10 cellular contexts compared by ENCODE assay signal in genomic region chr12:98513379-98514318, GRCh38. TPM values are rescaled to one million over a fixed set of nuclear protein-coding genes. Genes with fewer than 3 reads are reported as not detected.
A peak's percentile ranks its signal among the peaks of the same experiment; 100 is the strongest.
DNase-seq lines count a peak whose midpoint lies in the region; ATAC-seq, FAIRE-seq and TF ChIP-seq lines count a peak whose summit lies in the region.
"Had no signal": no experiment of that assay in that cellular context is flagged by ENCODE, and none has a peak within 500 bp of the region (broad histone marks: within the 10 kb centered on the region; RNA-seq: fewer than 3 reads in every experiment).

No MANE protein-coding gene starts in this region.

- H3K27me3 Mint-ChIP-seq in stimulated activated naive CD8-positive, alpha-beta T cell treated with anti-CD3 and anti-CD28 coated beads, Interleukin-15, Interleukin-2, amounts not matched to agents 100 ng/mL and 50 ng/mL, for 24 hours: no peaks in the 10 kb centered on the region

- H3K27me3 ChIP-seq in WERI-Rb-1 (ENCODE audit: insufficient read depth, low read depth, severe bottlenecking) (no peaks in the 10 kb centered on the region), HepG2 (ENCODE audit: control insufficient read depth in 1 of 2, insufficient read depth in 2 of 2, low read length in 2 of 2) (no peaks in the 10 kb centered on the region; a peak in 1 of 5 replicates)

- H3K9me3 ChIP-seq in WERI-Rb-1 (ENCODE audit: severe bottlenecking) (no peaks in the 10 kb centered on the region), HepG2 (ENCODE audit: low read length) (no peaks in the 10 kb centered on the region)

- TF ChIP-seq POLR2A in HepG2 (IDR thresholded peaks at IDR 0.05; ENCODE audit: insufficient read depth in 1 of 2, low read depth in 2 of 2, low read length in 2 of 2): no peak

- H3K4me3 ChIP-seq in WERI-Rb-1 (ENCODE audit: low read depth, low read length) (peak overlapping the region; percentile 99), HepG2 (replicated peaks in 1 of 3; ENCODE audit: insufficient read depth in 1 of 3, low read depth in 2 of 3, low read length in 3 of 3) (peak overlapping the region in 2 of 3 experiments; percentile 82 to 94; a peak in 1 of 6 replicates)

- no peak for TF ChIP-seq RAD21 in HepG2 (CRISPR knock-in tag; IDR thresholded peaks at IDR 0.05)

- peaks cover 31% of the 10 kb centered on the region for H3K36me3 Mint-ChIP-seq in stimulated activated naive CD8-positive, alpha-beta T cell treated with anti-CD3 and anti-CD28 coated beads, Interleukin-15, Interleukin-2, amounts not matched to agents 100 ng/mL and 50 ng/mL, for 24 hours (ENCODE audit: low read depth)

- H3K9ac ChIP-seq in HepG2 (ENCODE audit: insufficient read depth, low read depth, low read length): peak overlapping the region; percentile 94; the same call in 1 of the 2 replicates

- peaks cover 27% of the 10 kb centered on the region for H3K36me3 ChIP-seq in WERI-Rb-1
- H3K36me3 ChIP-seq in HepG2 (replicated peaks in 1 of 2; ENCODE audit: control insufficient read depth in 1 of 2, insufficient read depth in 2 of 2, low read length in 2 of 2): no peaks in the 10 kb centered on the region

- H3K4me2 ChIP-seq in HepG2 (ENCODE audit: low read depth, low read length): peak overlapping the region; percentile 79

- in situ Hi-C loops in HepG2 (cut with HindIII; ENCODE audit: extremely low pct_ligation_motif_present, low pct_unique_long_range_greater_than_20kb) (no loop called here), ACHN (cut with HindIII; ENCODE audit: low pct_ligation_motif_present, low pct_unique_long_range_greater_than_20kb, low sequenced_read_pairs) (no loop called here)

- H3K4me1 Mint-ChIP-seq in stimulated activated naive CD8-positive, alpha-beta T cell treated with anti-CD3 and anti-CD28 coated beads, Interleukin-15, Interleukin-2, amounts not matched to agents 100 ng/mL and 50 ng/mL, for 24 hours (ENCODE audit: low read depth): peaks cover 25% of the 10 kb centered on the region

- intact Hi-C loops in HepG2 (cut with micrococcal nuclease; ENCODE audit: unreplicated experiment): no loop called here

- no peaks in the 10 kb centered on the region for H3K9me3 Mint-ChIP-seq in stimulated activated naive CD8-positive, alpha-beta T cell treated with anti-CD3 and anti-CD28 coated beads, Interleukin-15, Interleukin-2, amounts not matched to agents 100 ng/mL and 50 ng/mL, for 24 hours

- 94% methylated on average over 8 of the region's 8 CpGs for WGBS in HepG2 (ENCODE audit: low lambda C conversion rate)

- peaks cover 14% of the 10 kb centered on the region for H4K20me1 ChIP-seq in HepG2 (ENCODE audit: insufficient read depth, low read length)

- TF ChIP-seq CTCF in WERI-Rb-1 (IDR thresholded peaks at IDR 0.05; ENCODE audit: low read depth, low read length) (no peak), HepG2 (CRISPR knock-in tag; IDR thresholded peaks at IDR 0.05) (no peak)

- H2AFZ ChIP-seq in HepG2 (ENCODE audit: low read length): no peak overlapping the region

- peaks cover 39% of the 10 kb centered on the region for H3K79me2 ChIP-seq in HepG2 (ENCODE audit: insufficient read depth, low read length)

- ATAC-seq in stimulated activated naive CD8-positive, alpha-beta T cell treated with anti-CD3 and anti-CD28 coated beads, Interleukin-15, Interleukin-2, amounts not matched to agents 100 U/mL and 50 U/mL, for 24 hours: no peak
- ATAC-seq in HepG2: no peak

- BruUV-seq in HepG2 (replicated peaks; lab: Mats Ljungman, UMichigan): no TSS peak

- CTCF ChIA-PET in HepG2 (lab: Yijun Ruan, JAX; ENCODE audit: low intra/inter-chr PET ratio, low total read pairs): no interaction called here

- H3K4me3 Mint-ChIP-seq in stimulated activated naive CD8-positive, alpha-beta T cell treated with anti-CD3 and anti-CD28 coated beads, Interleukin-15, Interleukin-2, amounts not matched to agents 100 ng/mL and 50 ng/mL, for 24 hours: peak overlapping the region; percentile 97

- peaks cover 30% of the 10 kb centered on the region for H3K4me1 ChIP-seq in HepG2 (ENCODE audit: insufficient read depth, low read length)

- POLR2A ChIA-PET in HepG2 (lab: Yijun Ruan, JAX): interaction anchor here (1.0 to 3.1 kb wide), 3 partner anchors 13 to 22 kb away, joined by 4 to 11 read pairs (median 6); no protein-coding TSS in a partner anchor

- DNase-seq in stimulated activated naive CD8-positive, alpha-beta T cell treated with anti-CD3 and anti-CD28 coated beads, Interleukin-15, Interleukin-2, amounts not matched to agents 100 U/mL and 50 U/mL, for 24 hours: no peak
- no peak for DNase-seq in WERI-Rb-1
- DNase-seq in HepG2 (ENCODE audit: low spot score): no peak
- DNase-seq in NCI-H226: no peak
- DNase-seq in HK-2 (ENCODE audit: unreplicated experiment): no peak
- DNase-seq in ACHN: no peak
- DNase-seq in NCI-H1436 treated with DMSO at 0.1 percent for 48 hours (lab: John Stamatoyannopoulos, UW): no peak
- DNase-seq: effector CD4-positive, alpha-beta T cell; NCI-H2029 treated with DMSO at 0.1 percent for 48 hours had no signal

- H3K27ac Mint-ChIP-seq in stimulated activated naive CD8-positive, alpha-beta T cell treated with anti-CD3 and anti-CD28 coated beads, Interleukin-15, Interleukin-2, amounts not matched to agents 100 ng/mL and 50 ng/mL, for 24 hours: peak overlapping the region; percentile 95

- H3K27ac ChIP-seq in WERI-Rb-1 (peak overlapping the region; percentile 100), HepG2 (ENCODE audit: extremely low read length, insufficient read depth, low read length) (peak overlapping the region; percentile 99)

- TF ChIP-seq EP300 in HepG2 (IDR thresholded peaks at IDR 0.05; ENCODE audit: low read depth in 2 of 2, low read length in 2 of 2) (no peak), HepG2 (CRISPR knock-in tag; IDR thresholded peaks at IDR 0.05; ENCODE audit: borderline replicate concordance) (no peak)

- no peak for FAIRE-seq in HepG2 (lab: Jason Lieb, UNC)

TF ChIP-seq in HepG2, 621 proteins besides CTCF, POLR2A, EP300 and RAD21 (continues in another document):
- TF ChIP-seq HMGXB3 (CRISPR knock-in tag; IDR thresholded peaks at IDR 0.05; ENCODE audit: borderline replicate concordance) (no peak), ZNF567 (CRISPR knock-in tag; IDR thresholded peaks at IDR 0.05; ENCODE audit: borderline replicate concordance) (no peak), ZNF3 (CRISPR knock-in tag; IDR thresholded peaks at IDR 0.05) (no peak)

RNA-seq across cellular contexts. Expression of gene TMPO, which starts 1.7 kb away (rescaled TPM):
- total RNA-seq in HepG2 (2016; rRNA removed; fragmentation: Illumina TruSeq; extraction: Trizol): 167 and 208 TPM in 2 replicates
- 14.5 and 15.0 TPM in 2 replicates for total RNA-seq in HepG2 (2016; cell fraction: cytosol; rRNA removed; fragmentation: Illumina TruSeq; extraction: Trizol; ENCODE audit: low read depth)
- 165 and 208 TPM in 2 replicates for total RNA-seq in HepG2 (2016; cell fraction: insoluble cytoplasmic fraction; rRNA removed; fragmentation: Illumina TruSeq; extraction: Trizol)
- 29.5 and 32.8 TPM in 2 replicates for total RNA-seq in HepG2 (2016; cell fraction: membrane; rRNA removed; fragmentation: Illumina TruSeq; extraction: Trizol)
- total RNA-seq in HepG2 (2016; cell fraction: nucleus; rRNA removed; fragmentation: Illumina TruSeq; extraction: Trizol): 109 and 125 TPM in 2 replicates
- 17.9 and 24.2 TPM in 2 replicates for polyA plus RNA-seq in HepG2 (2011; rRNA removed)
- 9.4 and 12.7 TPM in 2 replicates for polyA plus RNA-seq in HepG2 (2011; cell fraction: cytosol; rRNA removed)
- 12.7 and 16.4 TPM in 2 replicates for polyA plus RNA-seq in HepG2 (2011; cell fraction: nucleus; rRNA removed)
- 21.7 and 34.3 TPM in 2 replicates for polyA plus RNA-seq in HepG2 (2012)
- 3.1 and 3.3 TPM in 2 replicates for polyA plus RNA-seq in HepG2 (2016; cell fraction: cytosol; fragmentation: Illumina TruSeq; extraction: Trizol; ENCODE audit: low read depth)
- polyA plus RNA-seq in HepG2 (2016; cell fraction: insoluble cytoplasmic fraction; fragmentation: Illumina TruSeq; extraction: Trizol; ENCODE audit: low read depth): 109 and 116 TPM in 2 replicates
- polyA plus RNA-seq in HepG2 (2016; cell fraction: membrane; fragmentation: Illumina TruSeq; extraction: Trizol; ENCODE audit: low read depth): 13.5 and 13.7 TPM in 2 replicates
- polyA plus RNA-seq in HepG2 (2016; cell fraction: nucleus; fragmentation: Illumina TruSeq; extraction: Trizol; ENCODE audit: insufficient read depth, low read depth): 89.9 and 97.1 TPM in 2 replicates
- 28.5 and 68.6 TPM in 2 replicates for polyA minus RNA-seq in HepG2 (2011; rRNA and poly(A)+ RNA removed; ENCODE audit: low replicate concordance)
- polyA minus RNA-seq in HepG2 (2011; cell fraction: cytosol; rRNA and poly(A)+ RNA removed): 32.3 and 34.2 TPM in 2 replicates
- polyA minus RNA-seq in HepG2 (2011; cell fraction: nucleus; rRNA and poly(A)+ RNA removed): 85.9 and 91.0 TPM in 2 replicates
